1 cellular context compared by ENCODE assay signal in the genomic region with DNA sequence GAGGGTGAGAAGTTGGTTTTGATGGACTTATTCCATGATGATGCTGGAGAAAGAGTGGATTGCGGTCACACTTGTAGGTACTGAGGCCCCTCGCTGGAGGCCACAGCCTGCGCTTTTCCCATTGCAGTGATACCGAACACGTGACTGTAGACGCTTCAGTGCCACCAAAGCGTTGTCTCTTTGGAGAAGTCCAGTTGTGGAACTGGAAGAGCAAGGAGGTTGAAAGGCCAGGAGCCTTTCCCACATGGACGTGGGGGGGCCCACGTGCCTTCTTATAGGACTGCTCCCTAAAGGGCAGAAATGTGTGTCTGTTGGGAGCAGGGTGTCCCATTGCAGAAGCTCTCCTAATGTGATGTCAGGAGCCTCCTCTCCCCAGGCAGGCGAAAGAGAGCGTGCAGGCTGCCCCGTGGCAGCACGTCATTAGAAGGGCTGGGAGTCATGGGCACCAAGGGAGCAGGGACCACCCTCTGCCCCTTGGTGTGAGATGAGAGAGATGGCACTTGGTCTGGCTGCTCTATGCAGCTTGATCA.
TF ChIP-seq lines count a peak whose summit lies in the region.

No MANE protein-coding gene starts in this region.

TF ChIP-seq in H1, 55 proteins besides CTCF, POLR2A, EP300 and RAD21:
- no peak for TF ChIP-seq FOSL1 (IDR thresholded peaks at IDR 0.05; ENCODE audit: insufficient read depth, low read depth, low read length)
- TF ChIP-seq POLR2AphosphoS5 (IDR thresholded peaks at IDR 0.05; ENCODE audit: low read depth, low read length): no peak
- TF ChIP-seq CBX8 (IDR thresholded peaks at IDR 0.05; ENCODE audit: borderline replicate concordance, low read depth, low read length): no peak
- no peak for TF ChIP-seq HDAC2 (IDR thresholded peaks at IDR 0.05; ENCODE audit: borderline replicate concordance in 1 of 2, low read depth in 2 of 2, low read length in 2 of 2)
- no peak for TF ChIP-seq EZH2 (IDR thresholded peaks at IDR 0.05; ENCODE audit: low read depth, low read length, severe bottlenecking)
- no peak for TF ChIP-seq SIRT6 (IDR thresholded peaks at IDR 0.05; ENCODE audit: low read length)
- TF ChIP-seq CBX5 (IDR thresholded peaks at IDR 0.05; ENCODE audit: low read depth, low read length): no peak
- no peak for TF ChIP-seq BCL11A (IDR thresholded peaks at IDR 0.05; ENCODE audit: low read depth in 2 of 2, low read length in 2 of 2)
- no peak for TF ChIP-seq JUN (IDR thresholded peaks at IDR 0.05; ENCODE audit: low read depth, low read length)
- no peak for TF ChIP-seq CHD2 (IDR thresholded peaks at IDR 0.05; ENCODE audit: low read length)
- TF ChIP-seq, protein P1, sequence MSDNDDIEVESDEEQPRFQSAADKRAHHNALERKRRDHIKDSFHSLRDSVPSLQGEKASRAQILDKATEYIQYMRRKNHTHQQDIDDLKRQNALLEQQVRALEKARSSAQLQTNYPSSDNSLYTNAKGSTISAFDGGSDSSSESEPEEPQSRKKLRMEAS (IDR thresholded peaks at IDR 0.05): no peak
- no peak for TF ChIP-seq CEBPB (IDR thresholded peaks at IDR 0.05; ENCODE audit: low read depth, low read length)
TF ChIP-seq in H1: peak in this region for 0.
